In the genomic region with DNA sequence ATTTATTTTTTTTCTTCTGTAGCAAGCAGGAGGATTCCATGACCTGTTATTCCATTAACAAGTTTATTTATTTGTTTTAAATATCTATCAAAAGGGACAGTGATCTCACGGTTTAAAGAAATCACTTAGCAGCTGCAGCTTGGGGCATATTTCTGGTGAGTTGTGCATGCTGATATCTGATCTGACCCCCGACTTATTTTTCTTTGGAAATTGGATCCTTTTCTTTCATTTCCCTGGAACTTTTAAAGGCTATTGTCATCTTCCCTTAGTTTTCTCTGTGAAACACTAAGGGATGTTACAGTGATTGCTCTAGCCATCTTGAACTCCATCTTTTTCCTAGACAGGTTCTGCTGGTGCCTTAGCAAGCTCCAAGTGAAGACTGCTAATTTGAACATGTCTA, we compare ENCODE assay signal across 18 cellular contexts.
A peak's percentile ranks its signal among the peaks of the same experiment; 100 is the strongest.
DNase-seq lines count a peak whose midpoint lies in the region; ATAC-seq and TF ChIP-seq lines count a peak whose summit lies in the region.
"Had no signal": no experiment of that assay in that cellular context is flagged by ENCODE, and none has a peak within 500 bp of the region (broad histone marks: within the 10 kb centered on the region; RNA-seq: fewer than 3 reads in every experiment).

No MANE protein-coding gene starts in this region.

- H3K9me3 ChIP-seq in right cardiac atrium (ENCODE audit: control insufficient read depth, low read length) = no peaks in the 10 kb centered on the region
- H3K9me3 ChIP-seq: BE2C, BLaER1 had no signal

- H3K4me1 ChIP-seq in right cardiac atrium (ENCODE audit: control insufficient read depth, insufficient read depth, low read length) = no peaks in the 10 kb centered on the region
- H3K4me1 ChIP-seq: BE2C, BLaER1 had no signal

- H3K27ac ChIP-seq in brain microvascular endothelial cell (no peak overlapping the region), right cardiac atrium (ENCODE audit: low read length) (no peak overlapping the region)
- H3K27ac ChIP-seq: BLaER1 had no signal

- H3K27me3 ChIP-seq in brain microvascular endothelial cell (replicated peaks) (no peaks in the 10 kb centered on the region), right cardiac atrium (ENCODE audit: control insufficient read depth, insufficient read depth) (no peaks in the 10 kb centered on the region)
- H3K27me3 ChIP-seq: BE2C, BLaER1 had no signal

- in situ Hi-C loops in astrocyte of the spinal cord (cut with HindIII; ENCODE audit: low sequenced_read_pairs) (no loop called here), brain microvascular endothelial cell (cut with HindIII; ENCODE audit: low pct_ligation_motif_present, low sequenced_read_pairs) (no loop called here)

- TF ChIP-seq CTCF in astrocyte of the spinal cord (IDR thresholded peaks at IDR 0.05; ENCODE audit: low read depth, low read length) = no peak
- TF ChIP-seq CTCF in brain microvascular endothelial cell (IDR thresholded peaks at IDR 0.05; ENCODE audit: low read depth, low read length, missing control alignments) = no peak

- WGBS in right cardiac atrium = 68% methylated on average over 2 of the region's 2 CpGs

- H3K36me3 ChIP-seq in brain microvascular endothelial cell (replicated peaks) = no peaks in the 10 kb centered on the region
- H3K36me3 ChIP-seq: BE2C, BLaER1 had no signal

- no peak overlapping the region for H3K4me3 ChIP-seq in astrocyte of the spinal cord (ENCODE audit: low read depth, low read length)
- no peak overlapping the region for H3K4me3 ChIP-seq in brain microvascular endothelial cell (ENCODE audit: low read depth, low read length)
- no peak overlapping the region for H3K4me3 ChIP-seq in right cardiac atrium (ENCODE audit: low read length)
- H3K4me3 ChIP-seq: BLaER1 had no signal

- intact Hi-C loops in right cardiac atrium (cut with DNase I) = no loop called here

- peak; percentile 40 for DNase-seq in LHCN-M2 (ENCODE audit: low read depth)
- DNase-seq in astrocyte of the spinal cord (ENCODE audit: low read depth, low spot score) = peak; percentile 14
- peak; percentile 61 for DNase-seq in left kidney (ENCODE audit: low read depth, low spot score)
- no peak for DNase-seq in cerebellar cortex (ENCODE audit: low spot score)
- DNase-seq in brain microvascular endothelial cell = no peak
- DNase-seq in right cardiac atrium = no peak
- DNase-seq: 8988T; ACHN; BE2C; C1 segment of cervical spinal cord; CD4-positive, alpha-beta memory T cell; CD4-positive, CD25-positive, alpha-beta regulatory T cell; CD8-positive, alpha-beta memory T cell; COR-L47; DMS79 treated with DMSO at 0.1 percent for 48 hours; GF-D8 had no signal

- no peak for ATAC-seq in activated CD4-positive, CD25-positive, alpha-beta regulatory T cell treated with anti-CD3 and anti-CD28 coated beads, Interleukin-2, amount 50 U/mL, for 24 hours
- no peak for ATAC-seq in right cardiac atrium

Comparison
In these comparisons a context has a peak if more than half of its experiments do, and no peak if none do; other contexts are left out.
1. DNase-seq: peak in LHCN-M2 (single experiment), astrocyte of the spinal cord (single experiment) and left kidney (single experiment); none in cerebellar cortex (single experiment), brain microvascular endothelial cell (single experiment) and right cardiac atrium (0 of 3).